Comparison of ENCODE assay signal across 12 cellular contexts in the genomic region with DNA sequence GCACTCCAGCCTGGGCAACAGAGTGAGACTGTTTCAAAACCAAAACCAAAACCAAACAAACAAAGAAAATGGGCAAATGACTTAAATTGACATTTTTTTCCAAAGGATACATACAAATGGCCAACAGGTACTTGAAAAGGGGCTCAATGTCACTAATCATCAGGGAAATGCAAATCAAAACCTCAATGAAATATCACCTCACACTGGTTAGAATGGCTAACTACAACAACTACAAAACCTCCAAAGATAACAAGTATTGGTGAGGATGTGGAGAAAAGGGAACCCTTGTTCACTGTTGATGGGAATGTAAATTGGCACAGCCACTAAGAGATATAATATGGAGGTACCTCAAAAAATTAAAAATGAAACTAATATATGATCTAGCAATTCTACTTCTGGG.
DNase-seq lines count a peak whose midpoint lies in the region; ATAC-seq, FAIRE-seq and TF ChIP-seq lines count a peak whose summit lies in the region.
"Had no signal": no experiment of that assay in that cellular context is flagged by ENCODE, and none has a peak within 500 bp of the region (broad histone marks: within the 10 kb centered on the region; RNA-seq: fewer than 3 reads in every experiment).

No MANE protein-coding gene starts in this region.

- no peaks in the 10 kb centered on the region for H3K36me3 ChIP-seq in DOHH2 (ENCODE audit: control insufficient read depth, low read length)
- no peaks in the 10 kb centered on the region for H3K36me3 ChIP-seq in KOPT-K1 (ENCODE audit: insufficient read depth, low read length)
- no peaks in the 10 kb centered on the region for H3K36me3 ChIP-seq in astrocyte (ENCODE audit: insufficient read depth, low read length)
- H3K36me3 ChIP-seq in lower lobe of right lung = no peaks in the 10 kb centered on the region
- no peaks in the 10 kb centered on the region for H3K36me3 ChIP-seq in GM23248 (ENCODE audit: low read depth)

- H3K27me3 Mint-ChIP-seq in astrocyte (ENCODE audit: low read depth, unreplicated experiment) = peaks cover 4% of the 10 kb centered on the region

- H3K4me2 ChIP-seq in DOHH2 (ENCODE audit: low read length) (no peak overlapping the region), astrocyte (ENCODE audit: low read length) (no peak overlapping the region), GM23248 (ENCODE audit: unreplicated experiment) (no peak overlapping the region)

- H3K4me3 ChIP-seq in DOHH2 (ENCODE audit: low read length) (no peak overlapping the region), astrocyte (ENCODE audit: insufficient read depth, low read depth, low read length) (no peak overlapping the region), lower lobe of right lung (no peak overlapping the region), GM23248 (no peak overlapping the region)
- H3K4me3 ChIP-seq: skin epidermis had no signal

- no peak overlapping the region for H3K27ac Mint-ChIP-seq in astrocyte (ENCODE audit: unreplicated experiment)
- H3K27ac Mint-ChIP-seq: naive B cell, T-helper 17 cell had no signal

- no peaks in the 10 kb centered on the region for H3K79me2 ChIP-seq in DOHH2 (ENCODE audit: control insufficient read depth, low read length)
- no peaks in the 10 kb centered on the region for H3K79me2 ChIP-seq in astrocyte (ENCODE audit: insufficient read depth, low read length)
- no peaks in the 10 kb centered on the region for H3K79me2 ChIP-seq in GM23248 (ENCODE audit: insufficient read depth)

- intact Hi-C loops in lower lobe of right lung (cut with DNase I) = no loop called here

- peaks cover 3% of the 10 kb centered on the region for H3K36me3 Mint-ChIP-seq in astrocyte (ENCODE audit: low read depth, unreplicated experiment)
- H3K36me3 Mint-ChIP-seq: naive B cell had no signal

- no peaks in the 10 kb centered on the region for H3K9me2 ChIP-seq in DOHH2 (replicated peaks; ENCODE audit: control insufficient read depth, low read length)
- H3K9me2 ChIP-seq in GM23248 (ENCODE audit: insufficient read depth) = no peaks in the 10 kb centered on the region

- H2AFZ ChIP-seq in astrocyte (ENCODE audit: low read depth, low read length) (no peak overlapping the region), GM23248 (no peak overlapping the region)

- peak; percentile 54 for FAIRE-seq in astrocyte (lab: Jason Lieb, UNC)

- peaks cover 6% of the 10 kb centered on the region for H3K9me3 Mint-ChIP-seq in astrocyte (ENCODE audit: unreplicated experiment)
- H3K9me3 Mint-ChIP-seq: naive B cell had no signal

- no peak overlapping the region for H3K9ac ChIP-seq in astrocyte (ENCODE audit: low read length)
- H3K9ac ChIP-seq in GM23248 = no peak overlapping the region

- no peak for DNase-seq in astrocyte (ENCODE audit: low read depth)
- no peak for DNase-seq in lower lobe of right lung
- DNase-seq in GM23248 = no peak
- DNase-seq in activated CD4-positive, alpha-beta T cell treated with anti-CD3 and anti-CD28 coated beads for 1 hour = no peak
- DNase-seq: naive B cell, NCI-H1417 treated with DMSO at 0.1 percent for 48 hours, T-helper 17 cell had no signal

- H3K4me3 Mint-ChIP-seq in astrocyte (ENCODE audit: unreplicated experiment) = no peak overlapping the region
- H3K4me3 Mint-ChIP-seq: naive B cell, T-helper 17 cell had no signal

- H3K4me1 Mint-ChIP-seq in astrocyte (ENCODE audit: low read depth, unreplicated experiment) = peaks cover 14% of the 10 kb centered on the region

- no peaks in the 10 kb centered on the region for H3F3A ChIP-seq in DOHH2 (ENCODE audit: control insufficient read depth, insufficient read depth)
- peaks cover 9% of the 10 kb centered on the region for H3F3A ChIP-seq in GM23248 (ENCODE audit: insufficient read depth)

- TF ChIP-seq CTCF in DOHH2 (IDR thresholded peaks at IDR 0.05; ENCODE audit: low read depth, low read length, poor library complexity, severe bottlenecking) = peak; percentile 35
- peak; percentile 15 for TF ChIP-seq CTCF in astrocyte (IDR thresholded peaks at IDR 0.05; ENCODE audit: insufficient read depth, low read depth, low read length)
- TF ChIP-seq CTCF in lower lobe of right lung (IDR thresholded peaks at IDR 0.05) = peak; percentile 35

- H3K27me3 ChIP-seq in DOHH2 (ENCODE audit: control insufficient read depth, low read length) (peaks cover 9% of the 10 kb centered on the region; the same call in 1 of the 2 replicates), astrocyte (ENCODE audit: insufficient read depth, low read length) (no peaks in the 10 kb centered on the region), lower lobe of right lung (ENCODE audit: low read depth) (no peaks in the 10 kb centered on the region), GM23248 (replicated peaks; ENCODE audit: insufficient read depth) (no peaks in the 10 kb centered on the region)

- H3K4me1 ChIP-seq in DOHH2 (ENCODE audit: control insufficient read depth, low read length) = no peaks in the 10 kb centered on the region
- H3K4me1 ChIP-seq in astrocyte (ENCODE audit: insufficient read depth, low read length) = peaks cover 11% of the 10 kb centered on the region
- H3K4me1 ChIP-seq in lower lobe of right lung = no peaks in the 10 kb centered on the region
- peaks cover 23% of the 10 kb centered on the region for H3K4me1 ChIP-seq in GM23248 (ENCODE audit: insufficient read depth)

- no peaks in the 10 kb centered on the region for H4K20me1 ChIP-seq in DOHH2 (ENCODE audit: control insufficient read depth, insufficient read depth, low read depth, low read length)
- no peaks in the 10 kb centered on the region for H4K20me1 ChIP-seq in astrocyte (ENCODE audit: insufficient read depth, low read length)
- no peaks in the 10 kb centered on the region for H4K20me1 ChIP-seq in GM23248 (ENCODE audit: insufficient read depth)

- in situ Hi-C loops in GM23248 (cut with MboI) = no loop called here

- no peaks in the 10 kb centered on the region for H3K9me3 ChIP-seq in DOHH2 (ENCODE audit: control insufficient read depth, insufficient read depth, low read length)
- H3K9me3 ChIP-seq in KOPT-K1 (ENCODE audit: insufficient read depth, low read length, poor library complexity, severe bottlenecking) = no peaks in the 10 kb centered on the region
- no peaks in the 10 kb centered on the region for H3K9me3 ChIP-seq in astrocyte (ENCODE audit: insufficient read depth, low read depth, low read length)
- no peaks in the 10 kb centered on the region for H3K9me3 ChIP-seq in lower lobe of right lung
- no peaks in the 10 kb centered on the region for H3K9me3 ChIP-seq in GM23248 (ENCODE audit: low read depth)

- ATAC-seq in lower lobe of right lung (peak in 1 of 2 donors; percentile 39), HG03460 (IDR thresholded peaks at IDR 0.05; ENCODE audit: unreplicated experiment) (no peak)
- ATAC-seq: T-helper 17 cell had no signal

- H3K27ac ChIP-seq in DOHH2 (ENCODE audit: low read depth, low read length) = no peak overlapping the region
- peak overlapping the region; percentile 69 for H3K27ac ChIP-seq in KOPT-K1 (ENCODE audit: low read depth, low read length, poor library complexity, severe bottlenecking)
- no peak overlapping the region for H3K27ac ChIP-seq in astrocyte (ENCODE audit: low read depth, low read length)
- no peak overlapping the region for H3K27ac ChIP-seq in lower lobe of right lung
- H3K27ac ChIP-seq in GM23248 = no peak overlapping the region
- H3K27ac ChIP-seq: epithelial cell of prostate, skin epidermis had no signal
